ENCODE assay signal across 14 cellular contexts in genomic region chr1:208724079-208724478, GRCh38.
"Had no signal": no experiment of that assay in that cellular context is flagged by ENCODE, and none has a peak within 500 bp of the region (broad histone marks: within the 10 kb centered on the region; RNA-seq: fewer than 3 reads in every experiment).

No MANE protein-coding gene starts in this region.

- H3K27me3 ChIP-seq: suprapubic skin had no signal

- H3K27ac Mint-ChIP-seq: activated naive CD8-positive, alpha-beta T cell treated with anti-CD3 and anti-CD28 coated beads for 36 hours; endodermal cell; nephron progenitor cell; type B pancreatic cell had no signal

- H3K36me3 Mint-ChIP-seq: type B pancreatic cell had no signal

- H3K36me3 ChIP-seq: suprapubic skin had no signal

- H3K4me3 ChIP-seq: suprapubic skin had no signal

- H3K4me1 ChIP-seq: suprapubic skin had no signal

- H3K4me3 Mint-ChIP-seq: activated naive CD8-positive, alpha-beta T cell treated with anti-CD3 and anti-CD28 coated beads for 36 hours; endodermal cell; nephron progenitor cell; type B pancreatic cell had no signal

- H3K4me1 Mint-ChIP-seq: activated naive CD8-positive, alpha-beta T cell treated with anti-CD3 and anti-CD28 coated beads for 36 hours; endodermal cell; nephron progenitor cell had no signal

- ATAC-seq: stimulated activated naive CD8-positive, alpha-beta T cell treated with anti-CD3 and anti-CD28 coated beads, Interleukin-15, Interleukin-2, amounts not matched to agents 100 U/mL and 50 U/mL, for 24 hours had no signal

- H3K27me3 Mint-ChIP-seq: type B pancreatic cell had no signal

- DNase-seq: activated CD4-positive, CD25-positive, alpha-beta regulatory T cell; activated effector memory CD4-positive, alpha-beta T cell treated with Interleukin-2 at 50 U/mL for 16 hours; activated naive CD8-positive, alpha-beta T cell treated with anti-CD3 and anti-CD28 coated beads for 36 hours; anterior cingulate cortex; dermis blood vessel endothelial cell; endodermal cell; erythroblast; mesendoderm; nephron progenitor cell; stimulated activated CD4-positive, alpha-beta T cell treated with anti-CD3 and anti-CD28 coated beads, Interleukin-12 subunit alpha, Interleukin-12 subunit beta, amount 100 ng/mL, for 4 hours; stimulated activated CD4-positive, alpha-beta T cell treated with anti-CD3 and anti-CD28 coated beads, Interleukin-2, amount 100 ng/mL, for 48 hours; stimulated activated naive CD8-positive, alpha-beta T cell treated with anti-CD3 and anti-CD28 coated beads, Interleukin-15, Interleukin-2, amounts not matched to agents 100 U/mL and 50 U/mL, for 24 hours had no signal
